Comparison of ENCODE assay signal across 13 cellular contexts in genomic region chr3:100317928-100318327, GRCh38. TPM values are rescaled to one million over a fixed set of nuclear protein-coding genes. Genes with fewer than 3 reads are reported as not detected.
DNase-seq lines count a peak whose midpoint lies in the region; ATAC-seq, FAIRE-seq and TF ChIP-seq lines count a peak whose summit lies in the region.
"Had no signal": no experiment of that assay in that cellular context is flagged by ENCODE, and none has a peak within 500 bp of the region (broad histone marks: within the 10 kb centered on the region; RNA-seq: fewer than 3 reads in every experiment).

No MANE protein-coding gene starts in this region.

- ATAC-seq in GM18502 (IDR thresholded peaks at IDR 0.05; ENCODE audit: poor library complexity, unreplicated experiment) (peak; percentile 76), GM19452 (IDR thresholded peaks at IDR 0.05; ENCODE audit: unreplicated experiment) (peak; percentile 71), HG02981 (IDR thresholded peaks at IDR 0.05; ENCODE audit: unreplicated experiment) (peak; percentile 74), HG02623 (IDR thresholded peaks at IDR 0.05; ENCODE audit: unreplicated experiment) (no peak)
- ATAC-seq in activated CD8-positive, alpha-beta T cell treated with anti-CD3 and anti-CD28 coated beads, Interleukin-2, amount 10 ng/mL, durations not matched to agents 7 days and 5 days = peak; percentile 36

- no peaks in the 10 kb centered on the region for H3K9me3 Mint-ChIP-seq in activated CD8-positive, alpha-beta T cell treated with anti-CD3 and anti-CD28 coated beads, Interleukin-2, amount 10 ng/mL, durations not matched to agents 7 days and 5 days (ENCODE audit: insufficient read depth)
- H3K9me3 Mint-ChIP-seq in osteocyte (ENCODE audit: unreplicated experiment) = no peaks in the 10 kb centered on the region

- no peaks in the 10 kb centered on the region for H3K27me3 Mint-ChIP-seq in activated CD8-positive, alpha-beta T cell treated with anti-CD3 and anti-CD28 coated beads, Interleukin-2, amount 10 ng/mL, durations not matched to agents 7 days and 5 days (ENCODE audit: low read depth)
- no peaks in the 10 kb centered on the region for H3K27me3 Mint-ChIP-seq in osteocyte (ENCODE audit: unreplicated experiment)
- H3K27me3 Mint-ChIP-seq: activated naive CD8-positive, alpha-beta T cell had no signal

- H3K27ac Mint-ChIP-seq in activated CD8-positive, alpha-beta T cell treated with anti-CD3 and anti-CD28 coated beads, Interleukin-2, amount 10 ng/mL, durations not matched to agents 7 days and 5 days = peak overlapping the region; percentile 68
- no peak overlapping the region for H3K27ac Mint-ChIP-seq in osteocyte (ENCODE audit: unreplicated experiment)
- H3K27ac Mint-ChIP-seq: activated naive CD8-positive, alpha-beta T cell had no signal

- H3K4me3 Mint-ChIP-seq in activated CD8-positive, alpha-beta T cell treated with anti-CD3 and anti-CD28 coated beads, Interleukin-2, amount 10 ng/mL, durations not matched to agents 7 days and 5 days = no peak overlapping the region
- no peak overlapping the region for H3K4me3 Mint-ChIP-seq in osteocyte (ENCODE audit: unreplicated experiment)
- H3K4me3 Mint-ChIP-seq: activated naive CD8-positive, alpha-beta T cell had no signal

- H3K36me3 Mint-ChIP-seq in activated CD8-positive, alpha-beta T cell treated with anti-CD3 and anti-CD28 coated beads, Interleukin-2, amount 10 ng/mL, durations not matched to agents 7 days and 5 days (ENCODE audit: low read depth) = peaks cover 9% of the 10 kb centered on the region
- H3K36me3 Mint-ChIP-seq in osteocyte (ENCODE audit: unreplicated experiment) = peaks cover 16% of the 10 kb centered on the region

- H3K4me1 Mint-ChIP-seq in activated CD8-positive, alpha-beta T cell treated with anti-CD3 and anti-CD28 coated beads, Interleukin-2, amount 10 ng/mL, durations not matched to agents 7 days and 5 days (ENCODE audit: low read depth) = peaks cover 13% of the 10 kb centered on the region
- H3K4me1 Mint-ChIP-seq in osteocyte (ENCODE audit: unreplicated experiment) = peaks cover 6% of the 10 kb centered on the region

- no peak for DNase-seq in activated CD8-positive, alpha-beta T cell treated with anti-CD3 and anti-CD28 coated beads, Interleukin-2, amount 10 ng/mL, durations not matched to agents 7 days and 5 days
- DNase-seq in RCC 7860 (ENCODE audit: low spot score) (no peak), osteocyte (ENCODE audit: extremely low spot score, unreplicated experiment) (no peak), AML-193 (lab: John Stamatoyannopoulos, UW) (no peak)
- DNase-seq: C1 segment of cervical spinal cord, NCI-H1092 treated with DMSO at 0.1 percent for 48 hours, NCI-H510A had no signal

- POLR2A ChIA-PET in activated CD8-positive, alpha-beta T cell treated with anti-CD3 and anti-CD28 coated beads, Interleukin-2, amount 10 ng/mL, durations not matched to agents 7 days and 5 days (lab: Charles Lee) = no interaction called here

- no peak for FAIRE-seq in RCC 7860 (lab: Jason Lieb, UNC)
- FAIRE-seq: colon had no signal

- no peak for TF ChIP-seq CTCF in osteocyte (IDR thresholded peaks at IDR 0.05)

- CTCF ChIA-PET in activated CD8-positive, alpha-beta T cell treated with anti-CD3 and anti-CD28 coated beads, Interleukin-2, amount 10 ng/mL, durations not matched to agents 7 days and 5 days (lab: Charles Lee) = interaction anchor here (0.8 to 3.6 kb wide), 8 partner anchors 10 to 486 kb away, joined by 3 to 42 read pairs (median 5); no protein-coding TSS in a partner anchor

RNA-seq across cellular contexts. Expression of gene NIT2, which starts 16.6 kb away (rescaled TPM):
- 10 to 100 TPM; 39.5 to 46.2 TPM for total RNA-seq in activated CD8-positive, alpha-beta T cell treated with anti-CD3 and anti-CD28 coated beads, Interleukin-2, amount 10 ng/mL, durations not matched to agents 7 days and 5 days
- 46.3 and 47.4 TPM in 2 replicates for total RNA-seq in osteocyte

RNA-seq across cellular contexts. Expression of gene TBC1D23, which starts 57.1 kb away (rescaled TPM):
- 10 to 100 TPM; 28.6 to 29.3 TPM for total RNA-seq in activated CD8-positive, alpha-beta T cell treated with anti-CD3 and anti-CD28 coated beads, Interleukin-2, amount 10 ng/mL, durations not matched to agents 7 days and 5 days
- 35.3 and 38.9 TPM in 2 replicates for total RNA-seq in osteocyte
